5 cellular contexts compared by ENCODE assay signal in genomic region chr18:36338420-36338933, GRCh38. TPM values are rescaled to one million over a fixed set of nuclear protein-coding genes. Genes with fewer than 3 reads are reported as not detected.
"Had no signal": no experiment of that assay in that cellular context is flagged by ENCODE, and none has a peak within 500 bp of the region (broad histone marks: within the 10 kb centered on the region; RNA-seq: fewer than 3 reads in every experiment).

No MANE protein-coding gene starts in this region.

- H3K36me3 ChIP-seq: sigmoid colon, tibial nerve had no signal

- H3K4me3 ChIP-seq: sigmoid colon, tibial nerve had no signal

- ATAC-seq: stimulated activated naive B cell treated with anti-CD40 and anti-IgM and Interleukin-4, amounts not matched to agents 10 μg/mL and 1 μg/mL and 100 μg/mL, for 72 hours had no signal

- H3K27me3 ChIP-seq: sigmoid colon, tibial nerve had no signal

- DNase-seq: sigmoid colon; stimulated activated CD4-positive, alpha-beta T cell treated with anti-CD3 and anti-CD28 coated beads, Interleukin-2, amount 100 ng/mL, for 24 hours; stimulated activated naive B cell treated with anti-CD40 and anti-IgM and Interleukin-4, amounts not matched to agents 10 μg/mL and 1 μg/mL and 100 μg/mL, for 72 hours had no signal

- H3K27ac ChIP-seq: sigmoid colon, tibial nerve had no signal

- H3K9me3 ChIP-seq: sigmoid colon had no signal

- H3K4me1 ChIP-seq: sigmoid colon, tibial nerve had no signal

RNA-seq across cellular contexts. Expression of gene FHOD3, which starts 41.0 kb away (rescaled TPM):
- total RNA-seq: T-helper 2 cell treated with Interferon-gamma antibody and Interleukin-4, amounts not matched to agents 100 ng/mL and 5 ng/mL, for 36 hours had no signal
